ENCODE assay signal across 8 cellular contexts in the genomic region with DNA sequence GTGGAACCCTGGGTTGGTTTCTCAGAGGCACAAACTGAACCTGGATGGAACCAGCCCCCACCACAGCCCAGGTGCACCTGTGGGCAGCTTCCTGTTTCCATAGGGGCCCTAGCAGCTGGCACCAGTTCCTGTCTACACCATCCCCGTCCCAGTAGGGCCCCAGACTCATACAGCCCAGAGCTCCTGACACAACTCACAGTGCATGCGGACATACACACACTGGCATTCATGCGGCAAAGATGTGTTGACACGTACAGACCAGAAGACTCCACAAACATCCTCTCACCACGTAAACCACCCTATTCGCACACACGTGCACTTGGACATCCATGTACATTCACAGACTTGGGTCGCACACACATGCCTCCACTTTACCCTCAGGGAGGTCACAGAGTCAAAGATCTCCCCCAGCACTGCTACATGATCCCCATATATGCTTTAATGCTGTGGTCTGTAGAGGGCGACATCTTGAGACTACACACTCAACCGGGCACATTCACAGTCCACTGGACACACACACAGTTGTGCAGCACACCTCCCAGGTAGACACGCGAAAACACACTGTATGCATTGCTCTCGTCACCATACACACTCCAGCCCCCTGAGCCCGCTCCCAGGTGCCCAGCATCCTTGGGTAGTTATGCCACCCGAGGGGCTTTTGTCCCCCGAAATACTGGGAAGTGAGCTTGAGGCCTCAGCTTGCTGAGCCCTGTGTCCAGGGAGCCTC. TPM values are rescaled to one million over a fixed set of nuclear protein-coding genes. Genes with fewer than 3 reads are reported as not detected.
A peak's percentile ranks its signal among the peaks of the same experiment; 100 is the strongest.
DNase-seq lines count a peak whose midpoint lies in the region; ATAC-seq and TF ChIP-seq lines count a peak whose summit lies in the region.

No MANE protein-coding gene starts in this region.

- no peaks in the 10 kb centered on the region for H3K9me3 ChIP-seq in esophagus muscularis mucosa

- H3K4me1 ChIP-seq in esophagus muscularis mucosa = peaks cover 94 to 98% (median 96%) of the 10 kb centered on the region in 4 donors

- no peak for TF ChIP-seq POLR2A in esophagus muscularis mucosa (IDR thresholded peaks at IDR 0.05; ENCODE audit: low read depth)

- DNase-seq in DMS53 treated with DMSO at 0.1 percent for 48 hours (lab: John Stamatoyannopoulos, UW; ENCODE audit: unreplicated experiment) (peak; percentile 92), GM19238 (ENCODE audit: insufficient read length, low spot score) (peak; percentile 77), SK-MEL-5 (ENCODE audit: low read depth, low spot score) (peak; percentile 49), esophagus muscularis mucosa (ENCODE audit: extremely low spot score) (no peak), retinal pigment epithelial cell (ENCODE audit: low read depth) (no peak), NCI-H226 (no peak), NCI-H2196 (lab: John Stamatoyannopoulos, UW; ENCODE audit: unreplicated experiment) (no peak)

- H3K27me3 ChIP-seq in esophagus muscularis mucosa = no peaks in the 10 kb centered on the region

- H3K4me3 ChIP-seq in esophagus muscularis mucosa (no peak overlapping the region), retinal pigment epithelial cell (ENCODE audit: low read length) (no peak overlapping the region)

- peak overlapping the region; percentile 91 to 95 (median 94) for H3K27ac ChIP-seq in esophagus muscularis mucosa (replicated peaks in 1 of 4)

- in situ Hi-C loops in SK-MEL-5 (cut with HindIII; ENCODE audit: low pct_unique_long_range_greater_than_20kb, low sequenced_read_pairs) = no loop called here

- WGBS in esophagus muscularis mucosa = 72% methylated on average over 15 of the region's 16 CpGs

- TF ChIP-seq EP300 in esophagus muscularis mucosa (IDR thresholded peaks at IDR 0.05) = no peak

- ATAC-seq in HG03139 (IDR thresholded peaks at IDR 0.05; ENCODE audit: unreplicated experiment) = peak; percentile 37

- H3K36me3 ChIP-seq in esophagus muscularis mucosa = no peaks in the 10 kb centered on the region

- TF ChIP-seq CTCF in esophagus muscularis mucosa (IDR thresholded peaks at IDR 0.05) (peak in 1 of 3 experiments; percentile 13), retinal pigment epithelial cell (conservative IDR thresholded peaks at IDR 0.05; ENCODE audit: low read depth, low read length) (peak; percentile 59)

- intact Hi-C loops in esophagus muscularis mucosa (cut with DNase I) = no loop called here

RNA-seq across cellular contexts. Expression of a gene that starts 22.4 kb away (rescaled TPM):
- 14.7 and 16.6 TPM in 2 replicates for total RNA-seq in SK-MEL-5 (2014; rRNA removed; shearing (Covaris generic))
- 26.0 and 27.1 TPM in 2 replicates for polyA plus RNA-seq in SK-MEL-5 (2015; cell fraction: cytosol; rRNA removed)
- polyA plus RNA-seq in SK-MEL-5 (2015; cell fraction: nucleus; rRNA removed) = 8.5 and 12.6 TPM in 2 replicates
- total RNA-seq in esophagus muscularis mucosa = 10 to 100 TPM; 22.0 to 32.4 (median 27.8) TPM

Comparison
In these comparisons a context has a peak if more than half of its experiments do, and no peak if none do; other contexts are left out.
1. DNase-seq: peak in DMS53 treated with DMSO at 0.1 percent for 48 hours (single experiment), GM19238 (single experiment) and SK-MEL-5 (single experiment); none in esophagus muscularis mucosa (single experiment), retinal pigment epithelial cell (single experiment), NCI-H226 (single experiment) and NCI-H2196 (single experiment).